ENCODE assay signal across 8 cellular contexts in the genomic region with DNA sequence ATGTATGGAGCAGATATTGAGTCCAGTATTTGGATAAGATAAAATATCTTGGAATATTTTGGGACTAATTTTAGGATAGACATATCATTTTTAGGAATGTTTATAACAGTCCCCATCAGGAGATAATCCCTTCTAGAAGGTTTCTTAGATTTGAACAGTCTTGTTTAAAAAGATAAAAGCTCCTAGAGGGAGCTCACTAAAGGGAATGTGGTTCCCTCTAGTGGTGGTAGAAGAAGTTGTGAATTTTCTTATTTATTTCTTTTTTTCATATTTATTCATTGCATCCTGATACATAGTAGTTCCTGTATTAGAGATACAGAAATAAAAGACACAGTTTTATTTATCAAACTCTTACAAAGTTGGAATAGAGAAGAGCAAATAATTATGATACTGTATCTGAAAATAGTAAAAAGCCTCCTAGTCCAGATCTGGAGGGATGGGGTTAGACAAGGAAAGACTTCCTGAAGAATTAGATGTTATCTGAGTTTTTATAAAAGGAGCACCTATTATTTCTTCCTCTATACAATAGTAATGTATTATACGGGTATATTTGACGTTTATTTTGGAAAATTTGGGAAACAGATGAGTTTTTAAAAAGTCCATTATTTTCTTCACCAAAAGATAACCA. TPM values are rescaled to one million over a fixed set of nuclear protein-coding genes. Genes with fewer than 3 reads are reported as not detected.
A peak's percentile ranks its signal among the peaks of the same experiment; 100 is the strongest.
DNase-seq lines count a peak whose midpoint lies in the region; ATAC-seq and TF ChIP-seq lines count a peak whose summit lies in the region.

No MANE protein-coding gene starts in this region.

- H3K4me2 ChIP-seq in DOHH2 (ENCODE audit: low read length) = no peak overlapping the region

- H3K27me3 ChIP-seq in DOHH2 (ENCODE audit: control insufficient read depth, low read length) (peaks cover 13% of the 10 kb centered on the region; the same call in 1 of the 2 replicates), WERI-Rb-1 (ENCODE audit: insufficient read depth, low read depth, severe bottlenecking) (no peaks in the 10 kb centered on the region)

- DNase-seq in M059J (ENCODE audit: low read depth) (peak; percentile 68), SK-MEL-5 (ENCODE audit: low read depth, low spot score) (peak; percentile 74), fibroblast of pulmonary artery (ENCODE audit: low read depth) (peak; percentile 82), putamen (ENCODE audit: low spot score) (peak; percentile 8), occipital lobe (lab: John Stamatoyannopoulos, UW) (no peak), WERI-Rb-1 (no peak)

- peak; percentile 73 for TF ChIP-seq CTCF in DOHH2 (IDR thresholded peaks at IDR 0.05; ENCODE audit: low read depth, low read length, poor library complexity, severe bottlenecking)
- peak; percentile 62 for TF ChIP-seq CTCF in fibroblast of pulmonary artery (IDR thresholded peaks at IDR 0.05; ENCODE audit: low read length, missing control alignments)
- no peak for TF ChIP-seq CTCF in WERI-Rb-1 (IDR thresholded peaks at IDR 0.05; ENCODE audit: low read depth, low read length)

- ATAC-seq in HG02938 (IDR thresholded peaks at IDR 0.05; ENCODE audit: unreplicated experiment) = no peak

- H3F3A ChIP-seq in DOHH2 (ENCODE audit: control insufficient read depth, insufficient read depth) = no peaks in the 10 kb centered on the region

- no peaks in the 10 kb centered on the region for H3K79me2 ChIP-seq in DOHH2 (ENCODE audit: control insufficient read depth, low read length)

- H3K4me3 ChIP-seq in DOHH2 (ENCODE audit: low read length) (no peak overlapping the region), fibroblast of pulmonary artery (replicated peaks; ENCODE audit: low read depth, low read length) (no peak overlapping the region), WERI-Rb-1 (ENCODE audit: low read depth, low read length) (no peak overlapping the region)

- in situ Hi-C loops in SK-MEL-5 (cut with HindIII; ENCODE audit: low pct_unique_long_range_greater_than_20kb, low sequenced_read_pairs) = no loop called here

- no peaks in the 10 kb centered on the region for H3K9me2 ChIP-seq in DOHH2 (replicated peaks; ENCODE audit: control insufficient read depth, low read length)

- H3K36me3 ChIP-seq in DOHH2 (ENCODE audit: control insufficient read depth, low read length) = no peaks in the 10 kb centered on the region
- H3K36me3 ChIP-seq in WERI-Rb-1 = no peaks in the 10 kb centered on the region

- no peaks in the 10 kb centered on the region for H3K9me3 ChIP-seq in DOHH2 (ENCODE audit: control insufficient read depth, insufficient read depth, low read length)
- no peaks in the 10 kb centered on the region for H3K9me3 ChIP-seq in WERI-Rb-1 (ENCODE audit: severe bottlenecking)

- no peaks in the 10 kb centered on the region for H4K20me1 ChIP-seq in DOHH2 (ENCODE audit: control insufficient read depth, insufficient read depth, low read depth, low read length)

- no peaks in the 10 kb centered on the region for H3K4me1 ChIP-seq in DOHH2 (ENCODE audit: control insufficient read depth, low read length)

- H3K27ac ChIP-seq in DOHH2 (ENCODE audit: low read depth, low read length) (no peak overlapping the region), WERI-Rb-1 (no peak overlapping the region)

RNA-seq across cellular contexts. Expression of gene KLF14, which starts 24.5 kb away (rescaled TPM):
- not detected in 2 replicates for total RNA-seq in M059J (2014; rRNA removed; shearing (Covaris generic))
- 0.69 and 1.0 TPM in 2 replicates for total RNA-seq in SK-MEL-5 (2014; rRNA removed; shearing (Covaris generic))
- polyA plus RNA-seq in SK-MEL-5 (2015; cell fraction: cytosol; rRNA removed) = 1.9 and 2.7 TPM in 2 replicates
- 1.2 and 2.8 TPM in 2 replicates for polyA plus RNA-seq in SK-MEL-5 (2015; cell fraction: nucleus; rRNA removed)
- not detected for total RNA-seq in occipital lobe

Comparison
In these comparisons a context has a peak if more than half of its experiments do, and no peak if none do; other contexts are left out.
1. DNase-seq: peak in M059J (single experiment), SK-MEL-5 (single experiment), fibroblast of pulmonary artery (single experiment) and putamen (single experiment); none in occipital lobe (single experiment) and WERI-Rb-1 (single experiment).